In the genomic region with DNA sequence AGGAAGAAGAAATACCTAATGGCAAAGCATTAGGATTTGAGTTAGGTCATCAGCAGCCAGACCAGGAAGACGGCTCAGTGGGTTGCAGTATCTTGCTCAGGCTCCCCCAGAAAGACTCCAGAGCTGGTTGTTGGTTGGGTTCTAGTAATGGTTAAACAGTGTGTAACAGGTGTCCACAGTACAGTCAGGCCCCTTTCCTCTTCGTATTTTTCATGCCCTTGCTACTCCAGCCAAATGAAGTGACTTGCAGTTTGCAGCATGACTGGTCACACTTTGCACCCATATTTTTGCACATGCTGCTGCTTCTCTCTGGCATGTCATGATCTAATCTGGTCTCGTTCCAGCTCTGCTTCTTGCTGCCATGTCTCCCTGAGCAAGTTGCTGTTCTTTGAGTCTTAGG, we compare ENCODE assay signal across 1 cellular context.
TF ChIP-seq lines count a peak whose summit lies in the region.

No MANE protein-coding gene starts in this region.

TF ChIP-seq in K562, 482 proteins besides CTCF, POLR2A, EP300 and RAD21 (continued from another document):
- TF ChIP-seq, protein P1, sequence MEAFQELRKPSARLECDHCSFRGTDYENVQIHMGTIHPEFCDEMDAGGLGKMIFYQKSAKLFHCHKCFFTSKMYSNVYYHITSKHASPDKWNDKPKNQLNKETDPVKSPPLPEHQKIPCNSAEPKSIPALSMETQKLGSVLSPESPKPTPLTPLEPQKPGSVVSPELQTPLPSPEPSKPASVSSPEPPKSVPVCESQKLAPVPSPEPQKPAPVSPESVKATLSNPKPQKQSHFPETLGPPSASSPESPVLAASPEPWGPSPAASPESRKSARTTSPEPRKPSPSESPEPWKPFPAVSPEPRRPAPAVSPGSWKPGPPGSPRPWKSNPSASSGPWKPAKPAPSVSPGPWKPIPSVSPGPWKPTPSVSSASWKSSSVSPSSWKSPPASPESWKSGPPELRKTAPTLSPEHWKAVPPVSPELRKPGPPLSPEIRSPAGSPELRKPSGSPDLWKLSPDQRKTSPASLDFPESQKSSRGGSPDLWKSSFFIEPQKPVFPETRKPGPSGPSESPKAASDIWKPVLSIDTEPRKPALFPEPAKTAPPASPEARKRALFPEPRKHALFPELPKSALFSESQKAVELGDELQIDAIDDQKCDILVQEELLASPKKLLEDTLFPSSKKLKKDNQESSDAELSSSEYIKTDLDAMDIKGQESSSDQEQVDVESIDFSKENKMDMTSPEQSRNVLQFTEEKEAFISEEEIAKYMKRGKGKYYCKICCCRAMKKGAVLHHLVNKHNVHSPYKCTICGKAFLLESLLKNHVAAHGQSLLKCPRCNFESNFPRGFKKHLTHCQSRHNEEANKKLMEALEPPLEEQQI (IDR thresholded peaks at IDR 0.05): no peak
- TF ChIP-seq KDM1A (IDR thresholded peaks at IDR 0.05) (no peak), POLR2AphosphoS5 (IDR thresholded peaks at IDR 0.05; ENCODE audit: control insufficient read depth, insufficient read depth, low read depth, low read length) (no peak), C11orf30 (IDR thresholded peaks at IDR 0.05; ENCODE audit: low read depth) (peak; percentile 31; the same call in 1 of the 2 replicates), ZNF717 (CRISPR knock-in tag; IDR thresholded peaks at IDR 0.05) (no peak), SIN3B (IDR thresholded peaks at IDR 0.05; ENCODE audit: low read depth) (no peak), ZNF699 (CRISPR knock-in tag; IDR thresholded peaks at IDR 0.05; ENCODE audit: insufficient replicate concordance) (no peak), SP2 (IDR thresholded peaks at IDR 0.05; ENCODE audit: extremely low read depth, low read depth, low read length, poor library complexity, severe bottlenecking) (no peak), RBM14 (IDR thresholded peaks at IDR 0.05; ENCODE audit: borderline replicate concordance, insufficient read depth, low read depth, low read length) (no peak), ZNF253 (CRISPR knock-in tag; conservative IDR thresholded peaks at IDR 0.05) (no peak), SLC30A9 (CRISPR knock-in tag; IDR thresholded peaks at IDR 0.05) (no peak), ZNF316 (IDR thresholded peaks at IDR 0.05) (0 out of 2 replicates have a peak, but pooled peaks have one; percentile 20), BHLHE40 (IDR thresholded peaks at IDR 0.05; ENCODE audit: low read length) (0 out of 2 replicates have a peak, but pooled peaks have one; percentile 52), HLTF (IDR thresholded peaks at IDR 0.05) (no peak), ZNF445 (CRISPR knock-in tag; IDR thresholded peaks at IDR 0.05; ENCODE audit: low read depth) (no peak), FUS (optimal IDR thresholded peaks at IDR 0.05; ENCODE audit: low read depth, low read length) (no peak), NCOA2 (IDR thresholded peaks at IDR 0.05; ENCODE audit: partially characterized antibody in 2 of 2) (no peak), NFE2 (IDR thresholded peaks at IDR 0.05; ENCODE audit: low read depth) (peak; percentile 23; the same call in 1 of the 2 replicates), FOXK2 (conservative IDR thresholded peaks at IDR 0.05 in 1 of 2, IDR thresholded peaks at IDR 0.05 in 1 of 2; ENCODE audit: low read depth in 2 of 2) (no peak), HMG20A (CRISPR knock-in tag; conservative IDR thresholded peaks at IDR 0.05) (no peak), RFX7 (CRISPR knock-in tag; IDR thresholded peaks at IDR 0.05) (no peak), RFX5 (IDR thresholded peaks at IDR 0.05; ENCODE audit: low read depth, low read length) (no peak), JUND (IDR thresholded peaks at IDR 0.05; ENCODE audit: borderline replicate concordance, low read depth, low read length) (no peak), JUND (tag; IDR thresholded peaks at IDR 0.05; ENCODE audit: borderline replicate concordance, low read depth, low read length) (no peak), RAD51 (IDR thresholded peaks at IDR 0.05; ENCODE audit: borderline replicate concordance, low read depth) (no peak), KLF13 (tag; IDR thresholded peaks at IDR 0.05; ENCODE audit: borderline replicate concordance, low read depth) (no peak), EWSR1 (IDR thresholded peaks at IDR 0.05; ENCODE audit: borderline replicate concordance, low read depth, partially characterized antibody) (no peak)
- TF ChIP-seq, protein P2, sequence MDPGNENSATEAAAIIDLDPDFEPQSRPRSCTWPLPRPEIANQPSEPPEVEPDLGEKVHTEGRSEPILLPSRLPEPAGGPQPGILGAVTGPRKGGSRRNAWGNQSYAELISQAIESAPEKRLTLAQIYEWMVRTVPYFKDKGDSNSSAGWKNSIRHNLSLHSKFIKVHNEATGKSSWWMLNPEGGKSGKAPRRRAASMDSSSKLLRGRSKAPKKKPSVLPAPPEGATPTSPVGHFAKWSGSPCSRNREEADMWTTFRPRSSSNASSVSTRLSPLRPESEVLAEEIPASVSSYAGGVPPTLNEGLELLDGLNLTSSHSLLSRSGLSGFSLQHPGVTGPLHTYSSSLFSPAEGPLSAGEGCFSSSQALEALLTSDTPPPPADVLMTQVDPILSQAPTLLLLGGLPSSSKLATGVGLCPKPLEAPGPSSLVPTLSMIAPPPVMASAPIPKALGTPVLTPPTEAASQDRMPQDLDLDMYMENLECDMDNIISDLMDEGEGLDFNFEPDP (CRISPR knock-in tag; IDR thresholded peaks at IDR 0.05): no peak
- TF ChIP-seq, protein P3, sequence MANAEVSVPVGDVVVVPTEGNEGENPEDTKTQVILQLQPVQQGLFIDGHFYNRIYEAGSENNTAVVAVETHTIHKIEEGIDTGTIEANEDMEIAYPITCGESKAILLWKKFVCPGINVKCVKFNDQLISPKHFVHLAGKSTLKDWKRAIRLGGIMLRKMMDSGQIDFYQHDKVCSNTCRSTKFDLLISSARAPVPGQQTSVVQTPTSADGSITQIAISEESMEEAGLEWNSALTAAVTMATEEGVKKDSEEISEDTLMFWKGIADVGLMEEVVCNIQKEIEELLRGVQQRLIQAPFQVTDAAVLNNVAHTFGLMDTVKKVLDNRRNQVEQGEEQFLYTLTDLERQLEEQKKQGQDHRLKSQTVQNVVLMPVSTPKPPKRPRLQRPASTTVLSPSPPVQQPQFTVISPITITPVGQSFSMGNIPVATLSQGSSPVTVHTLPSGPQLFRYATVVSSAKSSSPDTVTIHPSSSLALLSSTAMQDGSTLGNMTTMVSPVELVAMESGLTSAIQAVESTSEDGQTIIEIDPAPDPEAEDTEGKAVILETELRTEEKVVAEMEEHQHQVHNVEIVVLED (CRISPR knock-in tag; IDR thresholded peaks at IDR 0.05): no peak
- TF ChIP-seq, protein P4, sequence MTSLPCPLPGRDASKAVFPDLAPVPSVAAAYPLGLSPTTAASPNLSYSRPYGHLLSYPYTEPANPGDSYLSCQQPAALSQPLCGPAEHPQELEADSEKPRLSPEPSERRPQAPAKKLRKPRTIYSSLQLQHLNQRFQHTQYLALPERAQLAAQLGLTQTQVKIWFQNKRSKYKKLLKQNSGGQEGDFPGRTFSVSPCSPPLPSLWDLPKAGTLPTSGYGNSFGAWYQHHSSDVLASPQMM (CRISPR knock-in tag; IDR thresholded peaks at IDR 0.05): no peak
